In the genomic region with DNA sequence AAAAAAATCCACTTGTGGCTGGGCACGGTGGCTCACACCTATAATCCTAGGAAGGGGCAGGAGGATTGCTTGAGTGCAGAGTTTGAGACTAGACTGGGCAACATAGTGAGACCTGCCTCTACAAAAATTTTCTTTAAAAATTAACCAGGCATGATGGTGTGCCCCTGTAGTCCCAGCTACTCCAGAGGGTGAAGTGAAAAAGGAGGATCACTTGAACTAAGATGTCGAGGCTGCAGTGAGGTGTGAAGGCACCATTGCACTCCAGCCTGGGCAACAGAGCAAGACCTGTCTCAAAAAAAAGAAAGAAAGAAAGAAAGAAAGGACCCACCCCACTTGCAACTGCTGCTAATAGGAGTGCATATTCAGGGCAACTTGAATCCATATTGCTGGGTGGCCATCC, we compare ENCODE assay signal across 8 cellular contexts.
"Had no signal": no experiment of that assay in that cellular context is flagged by ENCODE, and none has a peak within 500 bp of the region (broad histone marks: within the 10 kb centered on the region; RNA-seq: fewer than 3 reads in every experiment).

No MANE protein-coding gene starts in this region.

- H3K36me3 ChIP-seq: HAP-1 had no signal

- H3K27ac ChIP-seq: GM23248 had no signal

- H3K9me3 ChIP-seq: HAP-1 had no signal

- H3K4me3 ChIP-seq: GM23248, GM23338, HAP-1 had no signal

- DNase-seq: GM23248, GOT3, H7, H9, HCEC 1CT, HFFc6 had no signal
